11 cellular contexts compared by ENCODE assay signal in genomic region chr9:127812936-127813675, GRCh38.
"Had no signal": no experiment of that assay in that cellular context is flagged by ENCODE, and none has a peak within 500 bp of the region (broad histone marks: within the 10 kb centered on the region; RNA-seq: fewer than 3 reads in every experiment).

No MANE protein-coding gene starts in this region.

- ATAC-seq: activated CD4-positive, CD25-positive, alpha-beta regulatory T cell treated with anti-CD3 and anti-CD28 coated beads, Interleukin-2, amount 50 U/mL, for 24 hours; activated T-helper 17 cell treated with anti-CD3 and anti-CD28 coated beads, Interleukin-2, amount 50 U/mL, for 72 hours; stimulated activated memory B cell treated with anti-CD40 and anti-IgM and Interleukin-4, amounts not matched to agents 10 μg/mL and 1 μg/mL and 100 μg/mL, for 72 hours had no signal

- H3K79me2 ChIP-seq: parathyroid adenoma had no signal

- H3K9me3 ChIP-seq: esophagus squamous epithelium, lower lobe of right lung, thyroid gland, uterus had no signal

- H3K27me3 ChIP-seq: cardiac muscle cell, esophagus squamous epithelium, thyroid gland, uterus had no signal

- H3K27ac ChIP-seq: cardiac muscle cell, lower lobe of right lung, parathyroid adenoma, uterus had no signal

- H3K36me3 ChIP-seq: uterus had no signal

- H3K4me3 ChIP-seq: cardiac muscle cell, esophagus squamous epithelium, lower lobe of right lung, thyroid gland, uterus had no signal

- DNase-seq: activated naive CD4-positive, alpha-beta T cell treated with anti-CD3 and anti-CD28 coated beads for 36 hours; esophagus squamous epithelium; lower lobe of right lung; T-helper 9 cell; thyroid gland; uterus had no signal

- H2AFZ ChIP-seq: parathyroid adenoma had no signal

- H3K4me1 ChIP-seq: parathyroid adenoma, thyroid gland had no signal

- H3K9ac ChIP-seq: parathyroid adenoma had no signal
